26 cellular contexts compared by ENCODE assay signal in the genomic region with DNA sequence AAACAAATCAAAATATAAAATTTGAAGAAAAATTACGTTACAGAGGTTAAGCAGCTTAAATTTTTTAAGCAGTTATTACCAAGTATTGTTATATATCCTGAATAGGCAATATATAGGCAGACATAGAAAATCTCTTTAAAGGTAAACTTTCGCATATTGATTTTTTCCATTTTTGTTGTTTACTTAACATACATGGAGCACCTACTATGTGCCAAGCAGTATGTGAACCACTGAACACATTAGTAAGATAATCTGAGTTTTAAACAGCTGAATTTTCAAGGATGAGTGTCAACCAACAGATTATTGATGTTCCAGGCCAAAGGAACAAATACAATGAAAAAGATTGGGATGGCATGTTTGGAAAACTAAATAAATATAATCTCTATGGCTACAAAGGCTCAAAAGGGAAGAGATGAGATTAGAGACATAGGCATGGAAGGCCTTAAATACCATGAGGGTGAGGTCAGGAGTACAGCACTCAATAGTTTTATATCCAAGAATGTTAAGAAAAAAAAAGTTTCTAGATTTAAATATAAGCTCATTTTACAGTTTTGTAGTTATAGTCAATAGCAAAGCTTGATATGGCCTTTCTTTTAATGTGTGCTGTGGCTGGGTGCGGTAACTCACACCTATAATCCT.
DNase-seq lines count a peak whose midpoint lies in the region; ATAC-seq, FAIRE-seq and TF ChIP-seq lines count a peak whose summit lies in the region.
"Had no signal": no experiment of that assay in that cellular context is flagged by ENCODE, and none has a peak within 500 bp of the region (broad histone marks: within the 10 kb centered on the region; RNA-seq: fewer than 3 reads in every experiment).

No MANE protein-coding gene starts in this region.

- intact Hi-C loops in posterior vena cava (cut with DNase I): no loop called here

- H3K4me1 ChIP-seq in foreskin keratinocyte: no peaks in the 10 kb centered on the region
- H3K4me1 ChIP-seq: uterus had no signal

- no peak overlapping the region for H3K4me3 ChIP-seq in AG10803 (ENCODE audit: low read length)
- H3K4me3 ChIP-seq: GM23338, hepatocyte, mucosa of descending colon, SK-N-MC, uterus had no signal

- H3K27me3 ChIP-seq in foreskin keratinocyte: no peaks in the 10 kb centered on the region
- H3K27me3 ChIP-seq: hepatocyte, uterus had no signal

- TF ChIP-seq CTCF in AG10803 (conservative IDR thresholded peaks at IDR 0.05; ENCODE audit: low read length) (no peak), foreskin keratinocyte (conservative IDR thresholded peaks at IDR 0.05) (no peak)

- peak; percentile 75 for DNase-seq in AG10803 (ENCODE audit: low read depth)
- no peak for DNase-seq in GM19239 (ENCODE audit: insufficient read length, low spot score)
- peak; percentile 40 for DNase-seq in astrocyte of the hippocampus (ENCODE audit: low read depth, low spot score)
- DNase-seq in kidney tubule cell (ENCODE audit: low spot score): peak; percentile 17
- DNase-seq in NCI-H510A (lab: John Stamatoyannopoulos, UW): no peak
- no peak for DNase-seq in posterior vena cava (ENCODE audit: low spot score)
- DNase-seq in foreskin keratinocyte: no peak
- DNase-seq: activated CD8-positive, alpha-beta memory T cell treated with anti-CD3 and anti-CD28 coated beads, Interleukin-2, amount 50 U/mL, for 4 hours; activated naive CD8-positive, alpha-beta T cell treated with anti-CD3 and anti-CD28 coated beads, Interleukin-2, amount 10 ng/mL, durations not matched to agents 7 days and 5 days; AML-193; cortex of kidney; immature natural killer cell; KBM-7; mucosa of descending colon; NCI-H146; NCI-H526; posterior cingulate gyrus; RPMI8226; uterus had no signal

- no peak overlapping the region for H3K27ac ChIP-seq in foreskin keratinocyte
- H3K27ac ChIP-seq: hepatocyte, SK-N-MC, uterus had no signal

- ATAC-seq in foreskin keratinocyte (no peak), HG02678 (IDR thresholded peaks at IDR 0.05; ENCODE audit: unreplicated experiment) (no peak)
- ATAC-seq: GM23338; mucosa of descending colon; stimulated activated effector memory CD8-positive, alpha-beta T cell treated with anti-CD3 and anti-CD28 coated beads, Interleukin-12 subunit alpha, Interleukin-12 subunit beta, amount 100 ng/mL, for 72 hours; WTC11 had no signal

- peak; percentile 79 for FAIRE-seq in GM19239 (lab: Jason Lieb, UNC)
- FAIRE-seq: endometrium had no signal

Comparison
In these comparisons a context has a peak if more than half of its experiments do, and no peak if none do; other contexts are left out.
1. DNase-seq: peak in AG10803 (single experiment), astrocyte of the hippocampus (single experiment) and kidney tubule cell (single experiment); none in GM19239 (single experiment), NCI-H510A (single experiment), posterior vena cava (single experiment) and foreskin keratinocyte (0 of 2).